ENCODE assay signal across 2 cellular contexts in genomic region chr13:20399515-20399914, GRCh38.
TF ChIP-seq lines count a peak whose summit lies in the region.

No MANE protein-coding gene starts in this region.

TF ChIP-seq in IMR-90, 13 proteins besides CTCF, POLR2A, EP300 and RAD21:
- TF ChIP-seq CHD1 (IDR thresholded peaks at IDR 0.05; ENCODE audit: low read depth, low read length): no peak
- TF ChIP-seq RFX5 (IDR thresholded peaks at IDR 0.05; ENCODE audit: low read depth, low read length): no peak
- TF ChIP-seq CEBPB (IDR thresholded peaks at IDR 0.05; ENCODE audit: low read depth, low read length): no peak
- TF ChIP-seq, protein P1, sequence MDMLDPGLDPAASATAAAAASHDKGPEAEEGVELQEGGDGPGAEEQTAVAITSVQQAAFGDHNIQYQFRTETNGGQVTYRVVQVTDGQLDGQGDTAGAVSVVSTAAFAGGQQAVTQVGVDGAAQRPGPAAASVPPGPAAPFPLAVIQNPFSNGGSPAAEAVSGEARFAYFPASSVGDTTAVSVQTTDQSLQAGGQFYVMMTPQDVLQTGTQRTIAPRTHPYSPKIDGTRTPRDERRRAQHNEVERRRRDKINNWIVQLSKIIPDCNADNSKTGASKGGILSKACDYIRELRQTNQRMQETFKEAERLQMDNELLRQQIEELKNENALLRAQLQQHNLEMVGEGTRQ (IDR thresholded peaks at IDR 0.05; ENCODE audit: low read depth, low read length): no peak

TF ChIP-seq in H1, 55 proteins besides CTCF, POLR2A, EP300 and RAD21:
- TF ChIP-seq KDM1A (IDR thresholded peaks at IDR 0.05; ENCODE audit: borderline replicate concordance, low read length): no peak
- TF ChIP-seq ZNF274 (IDR thresholded peaks at IDR 0.05; ENCODE audit: borderline replicate concordance, extremely low read depth, low read length): no peak
- no peak for TF ChIP-seq SP1 (IDR thresholded peaks at IDR 0.05; ENCODE audit: low read depth, low read length)
- no peak for TF ChIP-seq KDM4A (IDR thresholded peaks at IDR 0.05; ENCODE audit: low read depth, low read length, severe bottlenecking)
- TF ChIP-seq SIN3A (conservative IDR thresholded peaks at IDR 0.05 in 1 of 2, IDR thresholded peaks at IDR 0.05 in 1 of 2; ENCODE audit: low read depth in 1 of 2, low read length in 2 of 2): no peak
- no peak for TF ChIP-seq EZH2 (IDR thresholded peaks at IDR 0.05; ENCODE audit: low read depth, low read length, severe bottlenecking)
- no peak for TF ChIP-seq RFX5 (IDR thresholded peaks at IDR 0.05; ENCODE audit: borderline replicate concordance, low read depth, low read length)
- no peak for TF ChIP-seq MAFK (IDR thresholded peaks at IDR 0.05; ENCODE audit: low read depth, low read length)
- TF ChIP-seq CHD2 (IDR thresholded peaks at IDR 0.05; ENCODE audit: low read length): no peak
- no peak for TF ChIP-seq BACH1 (IDR thresholded peaks at IDR 0.05; ENCODE audit: low read length)
- no peak for TF ChIP-seq CBX5 (IDR thresholded peaks at IDR 0.05; ENCODE audit: low read depth, low read length)
- TF ChIP-seq CEBPB (IDR thresholded peaks at IDR 0.05; ENCODE audit: low read depth, low read length): no peak
- no peak for TF ChIP-seq SP2 (IDR thresholded peaks at IDR 0.05; ENCODE audit: low read length)
- TF ChIP-seq YY1 (IDR thresholded peaks at IDR 0.05; ENCODE audit: low read depth, low read length): no peak
